Comparison of ENCODE assay signal across 8 cellular contexts in the genomic region with DNA sequence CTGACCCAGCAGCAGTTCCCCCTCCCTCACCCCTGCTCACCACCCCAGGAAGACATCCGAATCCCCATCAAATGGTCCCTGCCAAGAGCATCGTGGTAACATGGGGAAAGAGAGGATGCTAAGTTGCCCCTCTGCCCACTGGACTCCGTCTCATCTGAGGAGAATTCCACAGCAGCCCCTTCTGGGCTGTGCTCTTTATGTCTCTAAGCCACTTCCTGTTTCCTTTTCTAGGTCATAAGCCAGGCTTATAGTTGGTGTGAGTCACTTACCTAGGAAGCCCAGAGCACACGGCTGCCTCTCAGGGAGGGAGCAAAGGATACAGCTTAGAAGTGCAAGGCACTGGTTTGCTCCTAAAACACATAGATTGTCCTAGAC.
DNase-seq lines count a peak whose midpoint lies in the region; ATAC-seq, FAIRE-seq and TF ChIP-seq lines count a peak whose summit lies in the region.

No MANE protein-coding gene starts in this region.

- DNase-seq in GM12892 (ENCODE audit: insufficient read length): no peak
- peak; percentile 84 for DNase-seq in LHCN-M2 (ENCODE audit: low read depth)
- DNase-seq in activated CD4-positive, alpha-beta T cell treated with anti-CD3 and anti-CD28 coated beads, Interleukin-2, amount 50 U/mL, for 48 hours: peak; percentile 45 to 58
- peak; percentile 70 for DNase-seq in fibroblast of pulmonary artery (ENCODE audit: low read depth)
- DNase-seq in stimulated activated naive CD4-positive, alpha-beta T cell (lab: John Stamatoyannopoulos, UW): peak; percentile 2 to 32 (median 15)
- no peak for DNase-seq in H7
- no peak for DNase-seq in NCI-H526 treated with DMSO at 0.1 percent for 48 hours (lab: John Stamatoyannopoulos, UW)

- H3K27me3 ChIP-seq in H7 (ENCODE audit: control insufficient read depth, insufficient read depth, low read length): no peaks in the 10 kb centered on the region

- no peak for ATAC-seq in GM21367 (IDR thresholded peaks at IDR 0.05; ENCODE audit: unreplicated experiment)

- H3K4me3 ChIP-seq in fibroblast of pulmonary artery (replicated peaks; ENCODE audit: low read depth, low read length) (no peak overlapping the region), H7 (ENCODE audit: insufficient read depth, low read depth, low read length) (no peak overlapping the region)

- H3K36me3 ChIP-seq in H7 (replicated peaks; ENCODE audit: control insufficient read depth, insufficient read depth, low read length): no peaks in the 10 kb centered on the region

- no peak for TF ChIP-seq CTCF in fibroblast of pulmonary artery (IDR thresholded peaks at IDR 0.05; ENCODE audit: low read length, missing control alignments)

- peak; percentile 58 for FAIRE-seq in GM12892 (lab: Jason Lieb, UNC)

- TF ChIP-seq POLR2A in GM12892 (IDR thresholded peaks at IDR 0.05; ENCODE audit: low read depth, low read length): peak; percentile 68; the same call in 1 of the 2 replicates

Comparison
In these comparisons a context has a peak if more than half of its experiments do, and no peak if none do; other contexts are left out.
1. DNase-seq: peak in LHCN-M2 (single experiment), activated CD4-positive, alpha-beta T cell treated with anti-CD3 and anti-CD28 coated beads, Interleukin-2, amount 50 U/mL, for 48 hours (2 of 2), fibroblast of pulmonary artery (single experiment) and stimulated activated naive CD4-positive, alpha-beta T cell (6 of 6); none in GM12892 (single experiment), H7 (single experiment) and NCI-H526 treated with DMSO at 0.1 percent for 48 hours (single experiment).